7 cellular contexts compared by ENCODE assay signal in genomic region chr19:12825259-12826131, GRCh38. TPM values are rescaled to one million over a fixed set of nuclear protein-coding genes. Genes with fewer than 3 reads are reported as not detected.
DNase-seq lines count a peak whose midpoint lies in the region; ATAC-seq, FAIRE-seq and TF ChIP-seq lines count a peak whose summit lies in the region.

No MANE protein-coding gene starts in this region.

- TF ChIP-seq EP300 in K562 (IDR thresholded peaks at IDR 0.05; ENCODE audit: low read length), result no peak

- TF ChIP-seq CTCF in IMR-90 (conservative IDR thresholded peaks at IDR 0.05; ENCODE audit: low read depth, low read length) (peak; percentile 32), K562 (IDR thresholded peaks at IDR 0.05 in 2 of 3, conservative IDR thresholded peaks at IDR 0.05 in 1 of 3; ENCODE audit: insufficient read depth in 2 of 3, low read depth in 1 of 3, low read length in 3 of 3) (peak; percentile 59 to 75 (median 64))

- no peak overlapping the region for H2AK5ac ChIP-seq in IMR-90 (ENCODE audit: low read depth, low read length)

- H2BK120ac ChIP-seq in IMR-90 (ENCODE audit: low read depth, low read length), result no peak overlapping the region

- H4K5ac ChIP-seq in IMR-90 (ENCODE audit: low read depth, low read length), result no peak overlapping the region

- H3K18ac ChIP-seq in IMR-90 (ENCODE audit: low read depth, low read length), result no peak overlapping the region

- CTCF ChIA-PET in IMR-90 (lab: Yijun Ruan, JAX) (no interaction called here), K562 (lab: Yijun Ruan, JAX; ENCODE audit: low intra/inter-chr PET ratio) (interaction anchor here (0.6 kb wide), 1 partner anchor 1661 kb away, joined by 3 read pairs; no protein-coding TSS in a partner anchor)

- H3K4me2 ChIP-seq in IMR-90 (ENCODE audit: low read depth, low read length) (no peak overlapping the region; the same call in 1 of the 2 replicates), K562 (ENCODE audit: insufficient read depth, low read length) (peak overlapping the region; percentile 60)

- H3K9me3 Mint-ChIP-seq in natural killer cell treated with Interleukin-12 subunit alpha and Interleukin-12 subunit beta and Interleukin-15 and Interleukin-18, amount 100 ng/mL, for 72 hours, result peaks cover 2% of the 10 kb centered on the region

- H3K4me3 Mint-ChIP-seq in natural killer cell treated with Interleukin-12 subunit alpha and Interleukin-12 subunit beta and Interleukin-15 and Interleukin-18, amount 100 ng/mL, for 72 hours, result peak overlapping the region; percentile 25

- peaks cover 4% of the 10 kb centered on the region for H3K36me3 Mint-ChIP-seq in natural killer cell treated with Interleukin-12 subunit alpha and Interleukin-12 subunit beta and Interleukin-15 and Interleukin-18, amount 100 ng/mL, for 72 hours

- BruUV-seq in IMR-90 (replicated peaks; lab: Mats Ljungman, UMichigan) (no TSS peak), K562 (replicated peaks; lab: Mats Ljungman, UMichigan) (no TSS peak)

- 8% methylated on average over 11 of the region's 46 CpGs; no CpG with 5 or more reads in 1 of the 2 experiments for WGBS in IMR-90 (ENCODE audit: extremely low coverage in 2 of 2, insufficient read length in 1 of 2), 2 experiments
- WGBS in K562 (ENCODE audit: insufficient coverage, low coverage, missing lambda C conversion rate), result 3% methylated on average over 30 of the region's 46 CpGs

- peak; percentile 39 for DNase-seq in EH (ENCODE audit: low read depth)
- no peak for DNase-seq in IMR-90
- DNase-seq in K562 (ENCODE audit: extremely low read depth in 1 of 4, low spot score in 3 of 4), result peak; percentile 76 to 93 (median 88)
- DNase-seq in natural killer cell treated with Interleukin-12 subunit alpha and Interleukin-12 subunit beta and Interleukin-15 and Interleukin-18, amount 100 ng/mL, for 72 hours (ENCODE audit: low spot score), result no peak
- no peak for DNase-seq in amniotic stem cell (lab: John Stamatoyannopoulos, UW)
- no peak for DNase-seq in cerebellar nuclear complex (lab: John Stamatoyannopoulos, UW)
- no peak for DNase-seq in epidermal melanocyte (ENCODE audit: insufficient read length, low spot score)

- no peak overlapping the region for H2BK5ac ChIP-seq in IMR-90 (ENCODE audit: low read depth, low read length, poor library complexity, severe bottlenecking)

- H3K9me3 ChIP-seq in IMR-90 (ENCODE audit: control insufficient read depth, insufficient read depth, low read length) (no peaks in the 10 kb centered on the region), K562 (replicated peaks; ENCODE audit: control insufficient read depth, insufficient read depth, low read depth, low read length) (no peaks in the 10 kb centered on the region)

- H2BK15ac ChIP-seq in IMR-90 (ENCODE audit: low read depth, low read length), result no peak overlapping the region

- peak overlapping the region; percentile 92 for H2AFZ ChIP-seq in IMR-90 (replicated peaks; ENCODE audit: low read length, poor library complexity)
- H2AFZ ChIP-seq in K562 (ENCODE audit: low read depth, low read length), result peak overlapping the region; percentile 93

- TF ChIP-seq RAD21 in IMR-90 (IDR thresholded peaks at IDR 0.05; ENCODE audit: low read length), result no peak
- TF ChIP-seq RAD21 in K562 (CRISPR knock-in tag; conservative IDR thresholded peaks at IDR 0.05 in 1 of 2, IDR thresholded peaks at IDR 0.05 in 1 of 2), result 0 out of 4 replicates have a peak, but pooled peaks of 1 of the 2 experiments have one; percentile 16

- H3K79me1 ChIP-seq in IMR-90 (ENCODE audit: low read depth in 1 of 2, low read length in 2 of 2), result no peaks in the 10 kb centered on the region

- H3K4me1 ChIP-seq in IMR-90 (ENCODE audit: control insufficient read depth, insufficient read depth, low read length) (no peaks in the 10 kb centered on the region), K562 (replicated peaks in 1 of 2; ENCODE audit: control insufficient read depth in 2 of 2, insufficient read depth in 2 of 2, low read length in 2 of 2) (peaks cover 4 to 22% of the 10 kb centered on the region in 2 experiments; a peak in 3 of 5 replicates)

- peak; percentile 82 for FAIRE-seq in K562 (lab: Jason Lieb, UNC)

- H3K9ac ChIP-seq in IMR-90 (ENCODE audit: low read depth, low read length) (no peak overlapping the region), K562 (ENCODE audit: insufficient read depth in 1 of 2, low read depth in 2 of 2, low read length in 2 of 2) (peak overlapping the region in 1 of 2 experiments; percentile 72; a peak in 2 of 4 replicates)

- intact Hi-C loops in IMR-90 (cut with micrococcal nuclease) (no loop called here), K562 (cut with micrococcal nuclease) (no loop called here)

- H3K9me1 ChIP-seq in IMR-90 (ENCODE audit: insufficient read depth, low read length) (no peaks in the 10 kb centered on the region), K562 (ENCODE audit: control insufficient read depth, insufficient read depth, low read length) (peaks cover 3% of the 10 kb centered on the region)

- H3K36me3 ChIP-seq in IMR-90 (ENCODE audit: control insufficient read depth, insufficient read depth, low read length), result no peaks in the 10 kb centered on the region
- no peaks in the 10 kb centered on the region for H3K36me3 ChIP-seq in K562 (ENCODE audit: control insufficient read depth, insufficient read depth, low read length)

- H3K79me2 ChIP-seq in K562 (ENCODE audit: control insufficient read depth, insufficient read depth, low read length), result no peaks in the 10 kb centered on the region

- H4K8ac ChIP-seq in IMR-90 (ENCODE audit: low read depth in 2 of 2, low read length in 2 of 2), result no peak overlapping the region

- H3K27me3 ChIP-seq in IMR-90 (ENCODE audit: control insufficient read depth, insufficient read depth, low read length), result peaks cover 1% of the 10 kb centered on the region; the same call in 1 of the 2 replicates
- H3K27me3 ChIP-seq in K562 (ENCODE audit: control insufficient read depth in 2 of 2, insufficient read depth in 2 of 2, low read length in 2 of 2), result no peaks in the 10 kb centered on the region

- ATAC-seq in IMR-90 (ENCODE audit: low read depth), result peak; percentile 50
- peak; percentile 90 for ATAC-seq in K562
- peak in 1 of 2 donors; percentile 39 for ATAC-seq in natural killer cell treated with Interleukin-12 subunit alpha and Interleukin-12 subunit beta and Interleukin-15 and Interleukin-18, amount 100 ng/mL, for 72 hours

- no peak overlapping the region for H3K27ac Mint-ChIP-seq in natural killer cell treated with Interleukin-12 subunit alpha and Interleukin-12 subunit beta and Interleukin-15 and Interleukin-18, amount 100 ng/mL, for 72 hours

- dilution Hi-C loops in IMR-90 (cut with HindIII; ENCODE audit: low sequenced_read_pairs, unreplicated experiment), result no loop called here

- no peak overlapping the region for H3K23ac ChIP-seq in IMR-90 (ENCODE audit: low read depth, low read length)

- no peak overlapping the region for H3K56ac ChIP-seq in IMR-90 (ENCODE audit: extremely low read depth, insufficient read depth, low read length)

- POLR2A ChIA-PET in IMR-90 (lab: Charles Lee; ENCODE audit: unreplicated experiment) (no interaction called here), K562 (lab: Yijun Ruan, JAX) (no interaction called here)

- H3K14ac ChIP-seq in IMR-90 (replicated peaks; ENCODE audit: low read depth, low read length), result no peak overlapping the region

- no peak overlapping the region for H3K4ac ChIP-seq in IMR-90 (ENCODE audit: low read depth, low read length)

- peaks cover 9 to 11% of the 10 kb centered on the region in 2 donors for H3K4me1 Mint-ChIP-seq in natural killer cell treated with Interleukin-12 subunit alpha and Interleukin-12 subunit beta and Interleukin-15 and Interleukin-18, amount 100 ng/mL, for 72 hours (ENCODE audit: low read depth in 2 of 2)

- no peak for TF ChIP-seq POLR2A in IMR-90 (IDR thresholded peaks at IDR 0.05; ENCODE audit: low read depth, low read length)
- no peak for TF ChIP-seq POLR2A in K562 (conservative IDR thresholded peaks at IDR 0.05)

- no peak overlapping the region for H2BK20ac ChIP-seq in IMR-90 (ENCODE audit: low read depth, low read length)

- H3K27ac ChIP-seq in IMR-90 (ENCODE audit: insufficient read depth, low read length) (no peak overlapping the region), K562 (ENCODE audit: extremely low read depth, low read depth, low read length) (peak overlapping the region; percentile 11; the same call in 2 of the 3 replicates)

- no peak overlapping the region for H4K91ac ChIP-seq in IMR-90 (ENCODE audit: insufficient read depth, low read depth, low read length)

- H3K4me3 ChIP-seq in IMR-90 (ENCODE audit: insufficient read depth, low read depth, low read length) (no peak overlapping the region), K562 (0 out of 2 replicates have a peak overlapping the region, but pooled peaks have one; percentile 10)

- H4K20me1 ChIP-seq in IMR-90 (ENCODE audit: insufficient read depth, low read length), result no peaks in the 10 kb centered on the region
- H4K20me1 ChIP-seq in K562 (replicated peaks; ENCODE audit: control insufficient read depth, insufficient read depth, low read length), result no peaks in the 10 kb centered on the region; the same call in 1 of the 2 replicates

- H3K27me3 Mint-ChIP-seq in natural killer cell treated with Interleukin-12 subunit alpha and Interleukin-12 subunit beta and Interleukin-15 and Interleukin-18, amount 100 ng/mL, for 72 hours, result peaks cover 27 to 30% of the 10 kb centered on the region in 2 donors

- H2AK9ac ChIP-seq in IMR-90 (replicated peaks; ENCODE audit: low read depth, low read length, poor library complexity), result no peak overlapping the region

- in situ Hi-C loops in IMR-90 (cut with MboI; ENCODE audit: low sequenced_read_pairs) (no loop called here), K562 (cut with MboI) (no loop called here)

RNA-seq across cellular contexts. Expression of gene RTBDN, which starts 8.9 kb away (rescaled TPM):
- total RNA-seq in IMR-90 (2012; rRNA removed) (not detected in 2 replicates), K562 (2014; rRNA removed) (0.73 and 1.1 TPM in 2 replicates), K562 (2014; rRNA removed; fragmentation: Illumina TruSeq; extraction: Trizol) (0.19 and 0.22 TPM in 2 replicates), K562 (2015; rRNA removed; fragmentation: Illumina TruSeq; extraction: Trizol) (0.40 and 1.1 TPM in 2 replicates), K562 (2021) (0.69 and 2.3 TPM in 2 replicates)
- polyA plus RNA-seq in IMR-90 (2012; rRNA removed) (0.07 and 0.14 TPM in 2 replicates), K562 (2011; rRNA removed) (0.86 and 0.87 TPM in 2 replicates), K562 (2014; fragmentation: Illumina TruSeq; extraction: Trizol) (0.96 and 1.2 TPM in 2 replicates), K562 (2014; fragmentation: Nextera tagmentation; extraction: Ambion mirVana) (under 1 TPM in 1 of 2 experiments, not detected in 1; 0.20 TPM), K562 (2014; rRNA removed) (0.58 and 1.9 TPM in 2 replicates)
- not detected in 2 replicates for polyA plus RNA-seq in IMR-90 (2012; cell fraction: cytosol; rRNA removed)
- polyA plus RNA-seq in IMR-90 (2012; cell fraction: nucleus; rRNA removed; ENCODE audit: low replicate concordance), result 0.23 TPM in 1 of 2 replicates, not detected in the other
- 0.76 and 1.6 TPM in 2 replicates for total RNA-seq in K562 (2011; cell fraction: chromatin; rRNA removed; ENCODE audit: low replicate concordance)
- 2.8 and 3.8 TPM in 2 replicates for total RNA-seq in K562 (2011; cell fraction: nucleolus; rRNA removed)
- 3.1 and 3.4 TPM in 2 replicates for total RNA-seq in K562 (2011; cell fraction: nucleoplasm; rRNA removed)
- polyA plus RNA-seq in K562 (2011; cell fraction: cytosol; rRNA removed), result 1.4 and 1.9 TPM in 2 replicates
- polyA plus RNA-seq in K562 (2011; cell fraction: nucleus; rRNA removed), result 0.63 and 1.0 TPM in 2 replicates
- polyA plus RNA-seq in K562 (2012), result 2.0 and 3.5 TPM in 2 replicates
- polyA minus RNA-seq in K562 (2011; rRNA and poly(A)+ RNA removed), result not detected in 2 replicates
- polyA minus RNA-seq in K562 (2011; cell fraction: cytosol; rRNA and poly(A)+ RNA removed), result 1.7 TPM in 1 of 2 replicates, not detected in the other
- 0.56 TPM in 1 of 2 replicates, not detected in the other for polyA minus RNA-seq in K562 (2011; cell fraction: nucleus; rRNA and poly(A)+ RNA removed)
- not detected for total RNA-seq in natural killer cell treated with Interleukin-12 subunit alpha and Interleukin-12 subunit beta and Interleukin-15 and Interleukin-18, amount 100 ng/mL, for 72 hours

RNA-seq across cellular contexts. Expression of gene MAST1, which starts 12.8 kb away (rescaled TPM):
- total RNA-seq in IMR-90 (2012; rRNA removed) (0.28 and 1.1 TPM in 2 replicates), K562 (2014; rRNA removed) (3.9 and 5.7 TPM in 2 replicates), K562 (2014; rRNA removed; fragmentation: Illumina TruSeq; extraction: Trizol) (1.9 and 2.8 TPM in 2 replicates), K562 (2015; rRNA removed; fragmentation: Illumina TruSeq; extraction: Trizol) (2.9 and 3.1 TPM in 2 replicates), K562 (2021) (10.3 and 12.1 TPM in 2 replicates)
- polyA plus RNA-seq in IMR-90 (2012; rRNA removed) (0.44 and 0.56 TPM in 2 replicates), K562 (2011; rRNA removed) (8.2 and 17.4 TPM in 2 replicates), K562 (2014; fragmentation: Illumina TruSeq; extraction: Trizol) (6.4 and 8.8 TPM in 2 replicates), K562 (2014; fragmentation: Nextera tagmentation; extraction: Ambion mirVana) (under 1 TPM; 0.48 to 0.67 TPM), K562 (2014; rRNA removed) (7.6 and 10.5 TPM in 2 replicates)
- polyA plus RNA-seq in IMR-90 (2012; cell fraction: cytosol; rRNA removed), result 1.1 and 1.9 TPM in 2 replicates
- 1.8 and 2.1 TPM in 2 replicates for polyA plus RNA-seq in IMR-90 (2012; cell fraction: nucleus; rRNA removed; ENCODE audit: low replicate concordance)
- total RNA-seq in K562 (2011; cell fraction: chromatin; rRNA removed; ENCODE audit: low replicate concordance), result 16.9 and 44.1 TPM in 2 replicates
- total RNA-seq in K562 (2011; cell fraction: nucleolus; rRNA removed), result 24.6 and 28.7 TPM in 2 replicates
- total RNA-seq in K562 (2011; cell fraction: nucleoplasm; rRNA removed), result 19.8 and 23.5 TPM in 2 replicates
- polyA plus RNA-seq in K562 (2011; cell fraction: cytosol; rRNA removed), result 12.7 and 13.3 TPM in 2 replicates
- 58.3 and 58.5 TPM in 2 replicates for polyA plus RNA-seq in K562 (2011; cell fraction: nucleus; rRNA removed)
- 6.0 and 9.1 TPM in 2 replicates for polyA plus RNA-seq in K562 (2012)
- 5.9 and 8.4 TPM in 2 replicates for polyA minus RNA-seq in K562 (2011; rRNA and poly(A)+ RNA removed)
- 9.2 and 12.7 TPM in 2 replicates for polyA minus RNA-seq in K562 (2011; cell fraction: cytosol; rRNA and poly(A)+ RNA removed)
- polyA minus RNA-seq in K562 (2011; cell fraction: nucleus; rRNA and poly(A)+ RNA removed), result 6.7 and 10.0 TPM in 2 replicates
- total RNA-seq in natural killer cell treated with Interleukin-12 subunit alpha and Interleukin-12 subunit beta and Interleukin-15 and Interleukin-18, amount 100 ng/mL, for 72 hours, result under 1 TPM in 1 of 2 donors, not detected in 1; 0.31 TPM

RNA-seq across cellular contexts. Expression of gene RNASEH2A, which starts 19.1 kb away (rescaled TPM):
- total RNA-seq in IMR-90 (2012; rRNA removed) (44.6 and 45.5 TPM in 2 replicates), K562 (2014; rRNA removed) (62.7 and 80.8 TPM in 2 replicates), K562 (2014; rRNA removed; fragmentation: Illumina TruSeq; extraction: Trizol) (36.7 TPM in 2 replicates), K562 (2015; rRNA removed; fragmentation: Illumina TruSeq; extraction: Trizol) (60.2 and 61.7 TPM in 2 replicates), K562 (2021) (53.9 and 64.1 TPM in 2 replicates)
- polyA plus RNA-seq in IMR-90 (2012; rRNA removed) (34.9 and 39.4 TPM in 2 replicates), K562 (2011; rRNA removed) (60.7 and 62.8 TPM in 2 replicates), K562 (2014; fragmentation: Illumina TruSeq; extraction: Trizol) (46.9 and 74.6 TPM in 2 replicates), K562 (2014; fragmentation: Nextera tagmentation; extraction: Ambion mirVana) (10 to 100 TPM; 22.3 to 34.6 TPM), K562 (2014; rRNA removed) (78.0 and 107 TPM in 2 replicates)
- 25.7 and 52.6 TPM in 2 replicates for polyA plus RNA-seq in IMR-90 (2012; cell fraction: cytosol; rRNA removed)
- polyA plus RNA-seq in IMR-90 (2012; cell fraction: nucleus; rRNA removed; ENCODE audit: low replicate concordance), result 20.0 and 25.4 TPM in 2 replicates
- 24.8 and 63.1 TPM in 2 replicates for total RNA-seq in K562 (2011; cell fraction: chromatin; rRNA removed; ENCODE audit: low replicate concordance)
- 48.6 and 51.0 TPM in 2 replicates for total RNA-seq in K562 (2011; cell fraction: nucleolus; rRNA removed)
- total RNA-seq in K562 (2011; cell fraction: nucleoplasm; rRNA removed), result 42.1 and 45.2 TPM in 2 replicates
- 109 and 127 TPM in 2 replicates for polyA plus RNA-seq in K562 (2011; cell fraction: cytosol; rRNA removed)
- 59.9 and 78.3 TPM in 2 replicates for polyA plus RNA-seq in K562 (2011; cell fraction: nucleus; rRNA removed)
- polyA plus RNA-seq in K562 (2012), result 43.0 and 67.1 TPM in 2 replicates
- 62.8 and 83.0 TPM in 2 replicates for polyA minus RNA-seq in K562 (2011; rRNA and poly(A)+ RNA removed)
- polyA minus RNA-seq in K562 (2011; cell fraction: cytosol; rRNA and poly(A)+ RNA removed), result 47.4 and 60.5 TPM in 2 replicates
- polyA minus RNA-seq in K562 (2011; cell fraction: nucleus; rRNA and poly(A)+ RNA removed), result 17.8 and 23.9 TPM in 2 replicates
- 10 to 100 TPM; 20.8 to 63.5 TPM for total RNA-seq in natural killer cell treated with Interleukin-12 subunit alpha and Interleukin-12 subunit beta and Interleukin-15 and Interleukin-18, amount 100 ng/mL, for 72 hours

RNA-seq across cellular contexts. Expression of gene THSD8, which starts 23.6 kb away (rescaled TPM):
- total RNA-seq in IMR-90 (2012; rRNA removed), result not detected in 2 replicates
- polyA plus RNA-seq in IMR-90 (2012; rRNA removed), result 0.68 and 0.90 TPM in 2 replicates
- polyA plus RNA-seq in IMR-90 (2012; cell fraction: cytosol; rRNA removed), result not detected in 2 replicates
- 0.73 TPM in 1 of 2 replicates, not detected in the other for polyA plus RNA-seq in IMR-90 (2012; cell fraction: nucleus; rRNA removed; ENCODE audit: low replicate concordance)
- not detected in 2 replicates for total RNA-seq in K562 (2011; cell fraction: chromatin; rRNA removed; ENCODE audit: low replicate concordance)
- total RNA-seq in K562 (2011; cell fraction: nucleolus; rRNA removed), result not detected in 2 replicates
- not detected in 2 replicates for total RNA-seq in K562 (2011; cell fraction: nucleoplasm; rRNA removed)
- total RNA-seq in K562 (2014; rRNA removed), result 0.37 TPM in 1 of 2 replicates, not detected in the other
- total RNA-seq in K562 (2014; rRNA removed; fragmentation: Illumina TruSeq; extraction: Trizol), result 16.2 and 27.6 TPM in 2 replicates
- total RNA-seq in K562 (2015; rRNA removed; fragmentation: Illumina TruSeq; extraction: Trizol), result 8.4 TPM in 1 of 2 replicates, not detected in the other
- 42.4 and 49.3 TPM in 2 replicates for total RNA-seq in K562 (2021)
- polyA plus RNA-seq in K562 (2011; rRNA removed), result 11.9 and 13.4 TPM in 2 replicates
- 4.1 TPM in 1 of 2 replicates, not detected in the other for polyA plus RNA-seq in K562 (2011; cell fraction: cytosol; rRNA removed)
- 3.7 and 3.9 TPM in 2 replicates for polyA plus RNA-seq in K562 (2011; cell fraction: nucleus; rRNA removed)
- polyA plus RNA-seq in K562 (2012), result 43.9 and 89.6 TPM in 2 replicates
- 3.5 and 28.6 TPM in 2 replicates for polyA plus RNA-seq in K562 (2014; fragmentation: Illumina TruSeq; extraction: Trizol)
- polyA plus RNA-seq in K562 (2014; fragmentation: Nextera tagmentation; extraction: Ambion mirVana), result 10 to 100 TPM; 13.2 to 19.9 TPM
- not detected in 2 replicates for polyA plus RNA-seq in K562 (2014; rRNA removed)
- polyA minus RNA-seq in K562 (2011; rRNA and poly(A)+ RNA removed), result 10.0 and 14.0 TPM in 2 replicates
- polyA minus RNA-seq in K562 (2011; cell fraction: cytosol; rRNA and poly(A)+ RNA removed), result not detected in 2 replicates
- polyA minus RNA-seq in K562 (2011; cell fraction: nucleus; rRNA and poly(A)+ RNA removed), result not detected in 2 replicates
- 10 to 100 TPM in 1 of 2 donors, 1 to 10 TPM in 1; 8.7 to 19.5 TPM for total RNA-seq in natural killer cell treated with Interleukin-12 subunit alpha and Interleukin-12 subunit beta and Interleukin-15 and Interleukin-18, amount 100 ng/mL, for 72 hours

RNA-seq across cellular contexts. Expression of gene PRDX2, which starts 23.9 kb away (rescaled TPM):
- 351 and 371 TPM in 2 replicates for total RNA-seq in IMR-90 (2012; rRNA removed)
- polyA plus RNA-seq in IMR-90 (2012; rRNA removed), result 378 and 383 TPM in 2 replicates
- 593 and 596 TPM in 2 replicates for polyA plus RNA-seq in IMR-90 (2012; cell fraction: cytosol; rRNA removed)
- 149 and 228 TPM in 2 replicates for polyA plus RNA-seq in IMR-90 (2012; cell fraction: nucleus; rRNA removed; ENCODE audit: low replicate concordance)
- total RNA-seq in K562 (2011; cell fraction: chromatin; rRNA removed; ENCODE audit: low replicate concordance), result 60.0 and 151 TPM in 2 replicates
- 145 and 159 TPM in 2 replicates for total RNA-seq in K562 (2011; cell fraction: nucleolus; rRNA removed)
- 97.9 and 99.4 TPM in 2 replicates for total RNA-seq in K562 (2011; cell fraction: nucleoplasm; rRNA removed)
- total RNA-seq in K562 (2014; rRNA removed), result 416 and 546 TPM in 2 replicates
- 152 and 249 TPM in 2 replicates for total RNA-seq in K562 (2014; rRNA removed; fragmentation: Illumina TruSeq; extraction: Trizol)
- total RNA-seq in K562 (2015; rRNA removed; fragmentation: Illumina TruSeq; extraction: Trizol), result 343 and 347 TPM in 2 replicates
- 415 and 416 TPM in 2 replicates for total RNA-seq in K562 (2021)
- polyA plus RNA-seq in K562 (2011; rRNA removed), result 206 and 256 TPM in 2 replicates
- 525 and 683 TPM in 2 replicates for polyA plus RNA-seq in K562 (2011; cell fraction: cytosol; rRNA removed)
- 194 and 225 TPM in 2 replicates for polyA plus RNA-seq in K562 (2011; cell fraction: nucleus; rRNA removed)
- 497 and 514 TPM in 2 replicates for polyA plus RNA-seq in K562 (2012)
- 650 and 698 TPM in 2 replicates for polyA plus RNA-seq in K562 (2014; fragmentation: Illumina TruSeq; extraction: Trizol)
- polyA plus RNA-seq in K562 (2014; fragmentation: Nextera tagmentation; extraction: Ambion mirVana), result 1,000 to 10,000 TPM in 1 of 2 experiments, 100 to 1,000 TPM in 1; 938 to 1,183 TPM
- polyA plus RNA-seq in K562 (2014; rRNA removed), result 280 and 401 TPM in 2 replicates
- 113 and 153 TPM in 2 replicates for polyA minus RNA-seq in K562 (2011; rRNA and poly(A)+ RNA removed)
- polyA minus RNA-seq in K562 (2011; cell fraction: cytosol; rRNA and poly(A)+ RNA removed), result 241 TPM in 2 replicates
- polyA minus RNA-seq in K562 (2011; cell fraction: nucleus; rRNA and poly(A)+ RNA removed), result 31.6 and 53.0 TPM in 2 replicates
- total RNA-seq in natural killer cell treated with Interleukin-12 subunit alpha and Interleukin-12 subunit beta and Interleukin-15 and Interleukin-18, amount 100 ng/mL, for 72 hours, result 100 to 1,000 TPM; 150 to 226 TPM

Comparison
In these comparisons a context has a peak if more than half of its experiments do, and no peak if none do; other contexts are left out.
1. DNase-seq: peak in EH (single experiment) and K562 (4 of 4); none in IMR-90 (single experiment), natural killer cell treated with Interleukin-12 subunit alpha and Interleukin-12 subunit beta and Interleukin-15 and Interleukin-18, amount 100 ng/mL, for 72 hours (single experiment), amniotic stem cell (single experiment), cerebellar nuclear complex (0 of 2) and epidermal melanocyte (single experiment).